9 cellular contexts compared by ENCODE assay signal in the genomic region with DNA sequence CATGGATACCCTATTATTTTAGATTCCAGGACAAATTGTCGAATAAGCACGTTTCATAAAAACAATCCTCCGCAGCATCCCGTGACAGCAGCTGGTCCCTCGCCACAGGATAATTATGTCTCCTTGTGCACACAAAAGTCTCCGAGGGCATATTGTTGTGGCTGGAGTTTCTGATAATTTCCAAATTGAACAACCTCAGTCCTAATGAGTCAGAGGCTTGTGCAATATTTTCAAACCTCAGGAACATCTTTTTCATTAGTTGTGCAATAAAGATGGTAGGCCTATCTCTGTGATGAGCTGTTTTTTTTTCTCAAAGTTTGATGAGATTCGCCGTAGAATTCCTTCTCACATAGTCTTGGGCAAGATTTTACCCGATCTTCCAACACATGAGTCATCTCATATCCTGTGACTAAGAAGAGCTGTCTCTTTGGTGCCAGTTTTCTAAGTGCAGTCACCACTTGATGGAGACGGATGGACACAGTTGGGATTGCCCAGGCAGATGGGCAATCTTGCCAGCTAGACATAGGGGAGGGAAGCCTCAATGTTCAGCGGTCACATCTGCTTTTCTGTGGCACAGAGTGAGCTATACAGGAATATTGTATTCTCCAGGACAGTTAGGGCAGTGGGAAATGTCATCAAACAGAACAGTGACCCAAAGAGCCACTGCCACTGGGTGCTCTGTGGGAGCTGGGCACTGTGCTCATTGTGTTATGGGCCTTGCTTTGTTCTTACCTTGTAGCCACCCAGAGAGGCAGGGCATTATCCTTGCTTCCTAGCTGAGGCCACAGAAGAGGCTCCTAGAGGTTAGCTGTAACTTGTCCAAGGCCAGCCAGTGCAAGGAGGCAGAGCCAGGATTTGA. TPM values are rescaled to one million over a fixed set of nuclear protein-coding genes. Genes with fewer than 3 reads are reported as not detected.
DNase-seq lines count a peak whose midpoint lies in the region; ATAC-seq and TF ChIP-seq lines count a peak whose summit lies in the region.
"Had no signal": no experiment of that assay in that cellular context is flagged by ENCODE, and none has a peak within 500 bp of the region (broad histone marks: within the 10 kb centered on the region; RNA-seq: fewer than 3 reads in every experiment).

No MANE protein-coding gene starts in this region.

- TF ChIP-seq EP300 in suprapubic skin (IDR thresholded peaks at IDR 0.05): no peak

- TF ChIP-seq POLR2A in suprapubic skin (IDR thresholded peaks at IDR 0.05): no peak

- H3K9me3 Mint-ChIP-seq in activated naive CD4-positive, alpha-beta T cell treated with anti-CD3 and anti-CD28 coated beads for 36 hours: no peaks in the 10 kb centered on the region
- H3K9me3 Mint-ChIP-seq in CD4-positive, alpha-beta T cell: no peaks in the 10 kb centered on the region

- peaks cover 3% of the 10 kb centered on the region for H3K4me1 Mint-ChIP-seq in activated naive CD4-positive, alpha-beta T cell treated with anti-CD3 and anti-CD28 coated beads for 36 hours (ENCODE audit: low read depth)
- H3K4me1 Mint-ChIP-seq in CD4-positive, alpha-beta T cell (ENCODE audit: low read depth): peaks cover 4% of the 10 kb centered on the region

- H3K27ac Mint-ChIP-seq in activated naive CD4-positive, alpha-beta T cell treated with anti-CD3 and anti-CD28 coated beads for 36 hours: no peak overlapping the region
- H3K27ac Mint-ChIP-seq in CD4-positive, alpha-beta T cell: no peak overlapping the region

- TF ChIP-seq CTCF in suprapubic skin (IDR thresholded peaks at IDR 0.05): no peak
- no peak for TF ChIP-seq CTCF in CD4-positive, alpha-beta T cell (IDR thresholded peaks at IDR 0.05)

- peak overlapping the region; percentile 42 for H3K9ac ChIP-seq in adipocyte (ENCODE audit: low read length)

- H3K36me3 ChIP-seq in adipocyte (ENCODE audit: control insufficient read depth, insufficient read depth, low read length, severe bottlenecking) (no peaks in the 10 kb centered on the region), suprapubic skin (no peaks in the 10 kb centered on the region)

- intact Hi-C loops in left ventricle myocardium superior (cut with micrococcal nuclease): no loop called here
- intact Hi-C loops in activated naive CD4-positive, alpha-beta T cell treated with anti-CD3 and anti-CD28 coated beads for 36 hours (cut with micrococcal nuclease): no loop called here
- intact Hi-C loops in CD4-positive, alpha-beta T cell (cut with DNase I, micrococcal nuclease): no loop called here

- 16% methylated on average over 10 of the region's 11 CpGs for WGBS in suprapubic skin

- POLR2A ChIA-PET in CD4-positive, alpha-beta T cell (lab: Charles Lee): no interaction called here

- H3K27me3 Mint-ChIP-seq in activated naive CD4-positive, alpha-beta T cell treated with anti-CD3 and anti-CD28 coated beads for 36 hours (ENCODE audit: low read depth): peaks cover 19% of the 10 kb centered on the region
- peaks cover 71% of the 10 kb centered on the region for H3K27me3 Mint-ChIP-seq in CD4-positive, alpha-beta T cell

- H3K4me1 ChIP-seq in adipocyte (ENCODE audit: control insufficient read depth, insufficient read depth, low read length) (peaks cover 52% of the 10 kb centered on the region), suprapubic skin (peaks cover 31% of the 10 kb centered on the region)

- H3K27me3 ChIP-seq in adipocyte (replicated peaks; ENCODE audit: control insufficient read depth, insufficient read depth, low read length): no peaks in the 10 kb centered on the region
- H3K27me3 ChIP-seq in suprapubic skin: no peaks in the 10 kb centered on the region
- peaks cover 10% of the 10 kb centered on the region for H3K27me3 ChIP-seq in CD4-positive, alpha-beta T cell (ENCODE audit: control insufficient read depth, insufficient read depth, low read length)

- no peaks in the 10 kb centered on the region for H3K36me3 Mint-ChIP-seq in activated naive CD4-positive, alpha-beta T cell treated with anti-CD3 and anti-CD28 coated beads for 36 hours (ENCODE audit: low read depth)
- no peaks in the 10 kb centered on the region for H3K36me3 Mint-ChIP-seq in CD4-positive, alpha-beta T cell (ENCODE audit: low read depth)

- DNase-seq in HS-27A (ENCODE audit: low read depth) (peak; percentile 52), adipocyte (ENCODE audit: low read depth) (peak; percentile 91), left ventricle myocardium superior (no peak), suprapubic skin (ENCODE audit: low spot score in 2 of 2) (peak in 1 of 2 donors; percentile 87), NCI-H2196 (lab: John Stamatoyannopoulos, UW; ENCODE audit: unreplicated experiment) (no peak)
- DNase-seq in activated naive CD4-positive, alpha-beta T cell treated with anti-CD3 and anti-CD28 coated beads for 36 hours: no peak
- DNase-seq in CD4-positive, alpha-beta T cell: no peak
- DNase-seq: effector CD4-positive, alpha-beta T cell had no signal

- peak; percentile 60 for ATAC-seq in left ventricle myocardium superior
- no peak for ATAC-seq in CD4-positive, alpha-beta T cell (ENCODE audit: poor library complexity)
- no peak for ATAC-seq in HG03025 (IDR thresholded peaks at IDR 0.05; ENCODE audit: low FRiP score, unreplicated experiment)

- CTCF ChIA-PET in activated naive CD4-positive, alpha-beta T cell treated with anti-CD3 and anti-CD28 coated beads for 36 hours (lab: Charles Lee): interaction anchor here (0.8 to 1.2 kb wide), 2 partner anchors 34 to 97 kb away, joined by 3 to 4 read pairs; no protein-coding TSS in a partner anchor
- CTCF ChIA-PET in CD4-positive, alpha-beta T cell (lab: Charles Lee): no interaction called here

- H3K4me3 Mint-ChIP-seq in activated naive CD4-positive, alpha-beta T cell treated with anti-CD3 and anti-CD28 coated beads for 36 hours: no peak overlapping the region
- no peak overlapping the region for H3K4me3 Mint-ChIP-seq in CD4-positive, alpha-beta T cell

- no peaks in the 10 kb centered on the region for H3K9me3 ChIP-seq in adipocyte (ENCODE audit: control insufficient read depth, low read length)
- no peaks in the 10 kb centered on the region for H3K9me3 ChIP-seq in suprapubic skin
- no peaks in the 10 kb centered on the region for H3K9me3 ChIP-seq in CD4-positive, alpha-beta T cell (ENCODE audit: control insufficient read depth, low read length)

- H3K27ac ChIP-seq in suprapubic skin: peak overlapping the region; percentile 79
- H3K27ac ChIP-seq in CD4-positive, alpha-beta T cell (ENCODE audit: low read depth, low read length): no peak overlapping the region

- H3K4me3 ChIP-seq in adipocyte (ENCODE audit: low read length): peak overlapping the region; percentile 28
- no peak overlapping the region for H3K4me3 ChIP-seq in suprapubic skin

RNA-seq across cellular contexts. Expression of a gene that starts 7.8 kb away (rescaled TPM):
- 46.6 TPM for total RNA-seq in left ventricle myocardium superior
- 10 to 100 TPM; 55.2 to 99.5 (median 80.6) TPM for total RNA-seq in suprapubic skin
- not detected for total RNA-seq in activated naive CD4-positive, alpha-beta T cell treated with anti-CD3 and anti-CD28 coated beads for 36 hours
- total RNA-seq in CD4-positive, alpha-beta T cell: not detected

RNA-seq across cellular contexts. Expression of a gene that starts 14.7 kb away (rescaled TPM):
- total RNA-seq in left ventricle myocardium superior (not detected), suprapubic skin (under 1 TPM in 1 of 4 donors, not detected in 3; 0.72 TPM)
- not detected for total RNA-seq in activated naive CD4-positive, alpha-beta T cell treated with anti-CD3 and anti-CD28 coated beads for 36 hours
- total RNA-seq in CD4-positive, alpha-beta T cell: not detected

Comparison
In these comparisons a context has a peak if more than half of its experiments do, and no peak if none do; other contexts are left out.
1. DNase-seq: peak in HS-27A (single experiment) and adipocyte (single experiment); none in left ventricle myocardium superior (single experiment), activated naive CD4-positive, alpha-beta T cell treated with anti-CD3 and anti-CD28 coated beads for 36 hours (single experiment), NCI-H2196 (single experiment) and CD4-positive, alpha-beta T cell (0 of 10).
2. RNA of a gene that starts 7.8 kb away (total RNA-seq): 55.2 to 99.5 TPM in suprapubic skin and 46.6 TPM in left ventricle myocardium superior (single experiment); not detected in CD4-positive, alpha-beta T cell and not detected in activated naive CD4-positive, alpha-beta T cell treated with anti-CD3 and anti-CD28 coated beads for 36 hours; every median in the first group is over 10 times any median in the second.